10 cellular contexts compared by ENCODE assay signal in genomic region chr17:78159575-78160158, GRCh38. TPM values are rescaled to one million over a fixed set of nuclear protein-coding genes. Genes with fewer than 3 reads are reported as not detected.
A peak's percentile ranks its signal among the peaks of the same experiment; 100 is the strongest.
DNase-seq lines count a peak whose midpoint lies in the region; FAIRE-seq and TF ChIP-seq lines count a peak whose summit lies in the region.
"Had no signal": no experiment of that assay in that cellular context is flagged by ENCODE, and none has a peak within 500 bp of the region (broad histone marks: within the 10 kb centered on the region; RNA-seq: fewer than 3 reads in every experiment).

No MANE protein-coding gene starts in this region.

- H4K20me1 ChIP-seq in OCI-LY3 (ENCODE audit: insufficient read depth, low read length) = no peaks in the 10 kb centered on the region
- no peaks in the 10 kb centered on the region for H4K20me1 ChIP-seq in Karpas-422 (ENCODE audit: insufficient read depth, low read depth, low read length)

- H3K9me3 Mint-ChIP-seq in glutamatergic neuron (ENCODE audit: unreplicated experiment) = peaks cover 1% of the 10 kb centered on the region

- 27 to 37% methylated on average over 10 of the region's 10 CpGs for WGBS in esophagus squamous epithelium, 2 donors

- H3K36me3 Mint-ChIP-seq in glutamatergic neuron (ENCODE audit: unreplicated experiment) = no peaks in the 10 kb centered on the region

- peaks cover 6% of the 10 kb centered on the region for H3K36me3 ChIP-seq in OCI-LY3 (replicated peaks; ENCODE audit: low read depth, low read length)
- no peaks in the 10 kb centered on the region for H3K36me3 ChIP-seq in esophagus squamous epithelium
- no peaks in the 10 kb centered on the region for H3K36me3 ChIP-seq in Karpas-422 (ENCODE audit: insufficient read depth, low read length)

- TF ChIP-seq POLR2A in esophagus squamous epithelium (IDR thresholded peaks at IDR 0.05) = no peak

- no peak overlapping the region for H3K4me3 Mint-ChIP-seq in glutamatergic neuron (ENCODE audit: unreplicated experiment)

- peak; percentile 85 for FAIRE-seq in GM18507 (lab: Jason Lieb, UNC)
- FAIRE-seq: islet of Langerhans had no signal

- no peaks in the 10 kb centered on the region for H3K27me3 ChIP-seq in OCI-LY3 (ENCODE audit: low read depth, low read length)
- no peaks in the 10 kb centered on the region for H3K27me3 ChIP-seq in esophagus squamous epithelium
- no peaks in the 10 kb centered on the region for H3K27me3 ChIP-seq in Karpas-422 (ENCODE audit: low read length)

- H3K9ac ChIP-seq in OCI-LY3 (ENCODE audit: low read length) = peak overlapping the region; percentile 72
- H3K9ac ChIP-seq in Karpas-422 (ENCODE audit: low read length) = no peak overlapping the region

- H3K27me3 Mint-ChIP-seq in glutamatergic neuron (ENCODE audit: unreplicated experiment) = no peaks in the 10 kb centered on the region

- H3K4me3 ChIP-seq in AG09309 (ENCODE audit: control insufficient read depth, low read depth, low read length) (no peak overlapping the region), OCI-LY3 (ENCODE audit: low read length) (peak overlapping the region; percentile 15), esophagus squamous epithelium (no peak overlapping the region), Karpas-422 (ENCODE audit: low read length) (no peak overlapping the region)

- peak overlapping the region; percentile 19; the same call in 1 of the 2 replicates for H2AFZ ChIP-seq in OCI-LY3 (ENCODE audit: low read depth, low read length)
- no peak overlapping the region for H2AFZ ChIP-seq in Karpas-422 (ENCODE audit: low read length)

- no peak overlapping the region for H3K27ac Mint-ChIP-seq in glutamatergic neuron (ENCODE audit: unreplicated experiment)

- DNase-seq in AG09309 (ENCODE audit: low read depth) = peak; percentile 53
- DNase-seq in GM18507 (ENCODE audit: extremely low spot score, insufficient read length, low read depth) = no peak
- no peak for DNase-seq in esophagus squamous epithelium (lab: John Stamatoyannopoulos, UW)
- no peak for DNase-seq in glutamatergic neuron
- DNase-seq in Karpas-422 = no peak
- DNase-seq in activated gamma-delta T cell treated with Interleukin-2 at 50 U/mL for 16 hours = no peak
- no peak for DNase-seq in NCI-H2081 (lab: John Stamatoyannopoulos, UW)
- DNase-seq: NCI-H510A had no signal

- peaks cover 52% of the 10 kb centered on the region for H3K4me1 ChIP-seq in OCI-LY3 (ENCODE audit: low read length)
- H3K4me1 ChIP-seq in esophagus squamous epithelium = peaks cover 14 to 53% (median 19%) of the 10 kb centered on the region in 3 donors
- peaks cover 16% of the 10 kb centered on the region for H3K4me1 ChIP-seq in Karpas-422 (ENCODE audit: low read length)

- no peaks in the 10 kb centered on the region for H3K9me2 ChIP-seq in Karpas-422 (replicated peaks; ENCODE audit: insufficient read depth, low read length)

- H3K79me2 ChIP-seq in OCI-LY3 (ENCODE audit: low read length) (no peaks in the 10 kb centered on the region), Karpas-422 (ENCODE audit: low read length) (no peaks in the 10 kb centered on the region)

- intact Hi-C loops in esophagus squamous epithelium (cut with DNase I) = no loop called here

- H3K4me2 ChIP-seq in OCI-LY3 (ENCODE audit: low read length) (peak overlapping the region; percentile 54), Karpas-422 (ENCODE audit: low read depth, low read length, poor library complexity, severe bottlenecking) (no peak overlapping the region)

- H3K27ac ChIP-seq in OCI-LY3 (ENCODE audit: low read length) = peak overlapping the region; percentile 82
- H3K27ac ChIP-seq in esophagus squamous epithelium = peak overlapping the region; percentile 63 to 82 (median 78)
- no peak overlapping the region for H3K27ac ChIP-seq in Karpas-422 (ENCODE audit: low read length)

- TF ChIP-seq CTCF in AG09309 (IDR thresholded peaks at IDR 0.05; ENCODE audit: control insufficient read depth, insufficient read depth, low read depth, low read length, missing control alignments) = no peak
- TF ChIP-seq CTCF in OCI-LY3 (IDR thresholded peaks at IDR 0.05; ENCODE audit: low read depth, low read length) = no peak
- no peak for TF ChIP-seq CTCF in esophagus squamous epithelium (IDR thresholded peaks at IDR 0.05)
- no peak for TF ChIP-seq CTCF in glutamatergic neuron (IDR thresholded peaks at IDR 0.05; ENCODE audit: partially characterized antibody, unreplicated experiment)

- H3K4me1 Mint-ChIP-seq in glutamatergic neuron (ENCODE audit: low read depth, unreplicated experiment) = no peaks in the 10 kb centered on the region

- H3K9me3 ChIP-seq in OCI-LY3 (ENCODE audit: insufficient read depth, low read length) (no peaks in the 10 kb centered on the region), esophagus squamous epithelium (no peaks in the 10 kb centered on the region), Karpas-422 (ENCODE audit: low read length) (no peaks in the 10 kb centered on the region)

RNA-seq across cellular contexts. Expression of gene SYNGR2, which starts 8.7 kb away (rescaled TPM):
- total RNA-seq in esophagus squamous epithelium (10 to 100 TPM; 41.2 to 93.9 (median 75.7) TPM), glutamatergic neuron (ENCODE audit: unreplicated experiment) (3.2 TPM)
- 31.9 and 33.6 TPM in 2 replicates for total RNA-seq in Karpas-422 (2014; rRNA removed; shearing (Covaris generic); ENCODE audit: low replicate concordance)

RNA-seq across cellular contexts. Expression of gene C17orf99, which starts 13.5 kb away (rescaled TPM):
- total RNA-seq in esophagus squamous epithelium (under 1 TPM in 2 of 4 donors, not detected in 2; 0.19 to 0.21 TPM), glutamatergic neuron (ENCODE audit: unreplicated experiment) (not detected)
- total RNA-seq in Karpas-422 (2014; rRNA removed; shearing (Covaris generic); ENCODE audit: low replicate concordance) = not detected in 2 replicates

RNA-seq across cellular contexts. Expression of gene TK1, which starts 27.2 kb away (rescaled TPM):
- total RNA-seq in esophagus squamous epithelium (10 to 100 TPM; 11.3 to 57.7 (median 34.3) TPM), glutamatergic neuron (ENCODE audit: unreplicated experiment) (2.5 TPM)
- total RNA-seq in Karpas-422 (2014; rRNA removed; shearing (Covaris generic); ENCODE audit: low replicate concordance) = 22.7 and 48.0 TPM in 2 replicates

RNA-seq across cellular contexts. Expression of gene AFMID, which starts 27.5 kb away (rescaled TPM):
- total RNA-seq in esophagus squamous epithelium (10 to 100 TPM; 16.5 to 44.3 (median 30.3) TPM), glutamatergic neuron (ENCODE audit: unreplicated experiment) (29.9 TPM)
- 94.3 and 104 TPM in 2 replicates for total RNA-seq in Karpas-422 (2014; rRNA removed; shearing (Covaris generic); ENCODE audit: low replicate concordance)

RNA-seq across cellular contexts. Expression of gene TMC8, which starts 29.1 kb away (rescaled TPM):
- total RNA-seq in esophagus squamous epithelium (1 to 10 TPM in 3 of 4 donors, under 1 TPM in 1; 1.00 to 5.7 (median 1.5) TPM), glutamatergic neuron (ENCODE audit: unreplicated experiment) (not detected)
- 57.9 and 113 TPM in 2 replicates for total RNA-seq in Karpas-422 (2014; rRNA removed; shearing (Covaris generic); ENCODE audit: low replicate concordance)
